Comparison of ENCODE assay signal across 8 cellular contexts in the genomic region with DNA sequence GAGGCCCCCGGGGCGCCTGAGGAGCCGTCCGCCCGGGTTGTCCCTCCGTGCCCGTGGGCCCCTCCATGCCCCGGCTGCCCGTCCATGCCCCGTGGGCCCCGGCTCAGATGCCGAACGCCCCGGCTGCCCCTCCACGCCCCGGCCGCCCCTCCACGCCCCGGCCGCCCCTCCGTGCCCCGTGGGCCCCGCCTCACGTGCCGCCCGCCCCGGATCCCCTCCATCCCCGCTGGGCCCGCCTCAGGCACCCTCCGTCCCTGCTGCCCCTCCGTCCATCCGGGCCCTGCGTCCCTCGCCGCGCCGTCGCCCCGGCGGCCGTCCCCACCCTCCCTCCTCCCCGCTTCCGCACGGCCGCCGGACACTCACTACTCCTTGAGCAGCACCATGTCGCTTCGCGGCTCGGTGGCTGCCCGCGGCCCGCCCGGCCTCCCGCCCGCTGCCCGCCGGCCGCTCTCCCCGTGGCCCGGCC. TPM values are rescaled to one million over a fixed set of nuclear protein-coding genes. Genes with fewer than 3 reads are reported as not detected.
DNase-seq lines count a peak whose midpoint lies in the region; ATAC-seq lines count a peak whose summit lies in the region.

No MANE protein-coding gene starts in this region.

- peaks cover 24% of the 10 kb centered on the region for H3K4me1 Mint-ChIP-seq in activated T-helper 2 cell treated with anti-CD3 and anti-CD28 coated beads, Interferon-gamma antibody, Interleukin-2, Interleukin-4, amounts not matched to agents 10 μg/mL and 5 μg/mL and 100 μg/mL, durations not matched to agents 14 hours and 24 hours and 36 hours (ENCODE audit: low read depth)
- H3K4me1 Mint-ChIP-seq in stimulated activated memory B cell treated with anti-CD40 and anti-IgM and Interleukin-4, amounts not matched to agents 10 μg/mL and 1 μg/mL and 100 μg/mL, for 72 hours, result peaks cover 65% of the 10 kb centered on the region

- peak overlapping the region; percentile 91 to 98 (median 94) for H3K9ac ChIP-seq in BLaER1 treated with 17β-estradiol and CSF1 and Interleukin-3, amounts not matched to agents 10 nM and 100 nM

- H3K27ac Mint-ChIP-seq in activated T-helper 2 cell treated with anti-CD3 and anti-CD28 coated beads, Interferon-gamma antibody, Interleukin-2, Interleukin-4, amounts not matched to agents 10 μg/mL and 5 μg/mL and 100 μg/mL, durations not matched to agents 14 hours and 24 hours and 36 hours, result no peak overlapping the region
- peak overlapping the region; percentile 69 for H3K27ac Mint-ChIP-seq in stimulated activated memory B cell treated with anti-CD40 and anti-IgM and Interleukin-4, amounts not matched to agents 10 μg/mL and 1 μg/mL and 100 μg/mL, for 72 hours

- peaks cover 0 to 32% (median 23%) of the 10 kb centered on the region in 11 experiments; a peak in 17 of 22 replicates for H3K36me3 ChIP-seq in BLaER1 treated with 17β-estradiol and CSF1 and Interleukin-3, amounts not matched to agents 10 nM and 100 nM
- no peaks in the 10 kb centered on the region for H3K36me3 ChIP-seq in iPS DF 6.9 (ENCODE audit: control insufficient read depth, insufficient read depth, low read length)

- intact Hi-C loops in activated T-helper 2 cell treated with anti-CD3 and anti-CD28 coated beads, Interferon-gamma antibody, Interleukin-2, Interleukin-4, amounts not matched to agents 10 μg/mL and 5 μg/mL and 100 μg/mL, durations not matched to agents 14 hours and 24 hours and 36 hours (cut with micrococcal nuclease), result loop anchor here (1.0 kb wide), 2 partner anchors 45 to 46 kb away; a partner anchor contains a TSS

- peaks cover 60 to 79% (median 71%) of the 10 kb centered on the region in 10 experiments for H3K4me1 ChIP-seq in BLaER1 treated with 17β-estradiol and CSF1 and Interleukin-3, amounts not matched to agents 10 nM and 100 nM
- no peaks in the 10 kb centered on the region for H3K4me1 ChIP-seq in iPS DF 6.9 (ENCODE audit: control insufficient read depth, insufficient read depth, low read length)

- H3K9me3 ChIP-seq in BLaER1 treated with 17β-estradiol and CSF1 and Interleukin-3, amounts not matched to agents 10 nM and 100 nM (replicated peaks in 1 of 11), result no peaks in the 10 kb centered on the region
- no peaks in the 10 kb centered on the region for H3K9me3 ChIP-seq in iPS DF 6.9 (ENCODE audit: control insufficient read depth, insufficient read depth, low read length)

- H3K4me3 Mint-ChIP-seq in activated T-helper 2 cell treated with anti-CD3 and anti-CD28 coated beads, Interferon-gamma antibody, Interleukin-2, Interleukin-4, amounts not matched to agents 10 μg/mL and 5 μg/mL and 100 μg/mL, durations not matched to agents 14 hours and 24 hours and 36 hours (ENCODE audit: low read depth), result peak overlapping the region; percentile 79
- H3K4me3 Mint-ChIP-seq in stimulated activated memory B cell treated with anti-CD40 and anti-IgM and Interleukin-4, amounts not matched to agents 10 μg/mL and 1 μg/mL and 100 μg/mL, for 72 hours, result peak overlapping the region; percentile 87

- H3K9me3 Mint-ChIP-seq in activated T-helper 2 cell treated with anti-CD3 and anti-CD28 coated beads, Interferon-gamma antibody, Interleukin-2, Interleukin-4, amounts not matched to agents 10 μg/mL and 5 μg/mL and 100 μg/mL, durations not matched to agents 14 hours and 24 hours and 36 hours, result no peaks in the 10 kb centered on the region
- H3K9me3 Mint-ChIP-seq in stimulated activated memory B cell treated with anti-CD40 and anti-IgM and Interleukin-4, amounts not matched to agents 10 μg/mL and 1 μg/mL and 100 μg/mL, for 72 hours, result no peaks in the 10 kb centered on the region

- H3K4me2 ChIP-seq in BLaER1 treated with 17β-estradiol and CSF1 and Interleukin-3, amounts not matched to agents 10 nM and 100 nM, result peak overlapping the region; percentile 90 to 100 (median 97)

- no CpG with 5 or more reads among the region's 61 CpGs for WGBS in iPS DF 6.9 (ENCODE audit: insufficient coverage, insufficient read length)

- peak; percentile 41 for ATAC-seq in GM19372 (IDR thresholded peaks at IDR 0.05; ENCODE audit: low read depth, unreplicated experiment)
- ATAC-seq in HG03457 (IDR thresholded peaks at IDR 0.05; ENCODE audit: unreplicated experiment), result peak; percentile 14
- peak; percentile 60 for ATAC-seq in stimulated activated memory B cell treated with anti-CD40 and anti-IgM and Interleukin-4, amounts not matched to agents 10 μg/mL and 1 μg/mL and 100 μg/mL, for 72 hours

- H3K27ac ChIP-seq in BLaER1 treated with 17β-estradiol and CSF1 and Interleukin-3, amounts not matched to agents 10 nM and 100 nM, result peak overlapping the region; percentile 81 to 91 (median 88)
- H3K27ac ChIP-seq in iPS DF 6.9 (ENCODE audit: low read length), result no peak overlapping the region

- H3K27me3 Mint-ChIP-seq in activated T-helper 2 cell treated with anti-CD3 and anti-CD28 coated beads, Interferon-gamma antibody, Interleukin-2, Interleukin-4, amounts not matched to agents 10 μg/mL and 5 μg/mL and 100 μg/mL, durations not matched to agents 14 hours and 24 hours and 36 hours (ENCODE audit: low read depth), result no peaks in the 10 kb centered on the region
- H3K27me3 Mint-ChIP-seq in stimulated activated memory B cell treated with anti-CD40 and anti-IgM and Interleukin-4, amounts not matched to agents 10 μg/mL and 1 μg/mL and 100 μg/mL, for 72 hours, result no peaks in the 10 kb centered on the region

- peaks cover 0 to 18% (median 13%) of the 10 kb centered on the region in 11 experiments; a peak in 13 of 22 replicates for H3K27me3 ChIP-seq in BLaER1 treated with 17β-estradiol and CSF1 and Interleukin-3, amounts not matched to agents 10 nM and 100 nM
- no peaks in the 10 kb centered on the region for H3K27me3 ChIP-seq in iPS DF 6.9 (ENCODE audit: control insufficient read depth, insufficient read depth, low read length)

- peak overlapping the region; percentile 76 to 96 (median 88) for H3K4me3 ChIP-seq in BLaER1 treated with 17β-estradiol and CSF1 and Interleukin-3, amounts not matched to agents 10 nM and 100 nM
- peak overlapping the region; percentile 81 for H3K4me3 ChIP-seq in iPS DF 6.9 (ENCODE audit: low read length)

- peaks cover 7% of the 10 kb centered on the region for H3K36me3 Mint-ChIP-seq in activated T-helper 2 cell treated with anti-CD3 and anti-CD28 coated beads, Interferon-gamma antibody, Interleukin-2, Interleukin-4, amounts not matched to agents 10 μg/mL and 5 μg/mL and 100 μg/mL, durations not matched to agents 14 hours and 24 hours and 36 hours (ENCODE audit: low read depth)
- peaks cover 14% of the 10 kb centered on the region for H3K36me3 Mint-ChIP-seq in stimulated activated memory B cell treated with anti-CD40 and anti-IgM and Interleukin-4, amounts not matched to agents 10 μg/mL and 1 μg/mL and 100 μg/mL, for 72 hours

- peak; percentile 17 for DNase-seq in activated T-helper 2 cell treated with anti-CD3 and anti-CD28 coated beads, Interferon-gamma antibody, Interleukin-2, Interleukin-4, amounts not matched to agents 10 μg/mL and 5 μg/mL and 100 μg/mL, durations not matched to agents 14 hours and 24 hours and 36 hours (ENCODE audit: low spot score)
- DNase-seq in iPS DF 6.9 (ENCODE audit: low read depth, low spot score) (no peak), NCI-H526 treated with DMSO at 0.1 percent for 48 hours (lab: John Stamatoyannopoulos, UW) (no peak), mesenteric fat pad (ENCODE audit: low spot score) (no peak)

- H4K20me1 ChIP-seq in BLaER1 treated with 17β-estradiol and CSF1 and Interleukin-3, amounts not matched to agents 10 nM and 100 nM, result peaks cover 32 to 53% (median 48%) of the 10 kb centered on the region in 11 experiments

RNA-seq across cellular contexts. Expression of a gene that starts 0.4 kb away (rescaled TPM):
- total RNA-seq in activated T-helper 2 cell treated with anti-CD3 and anti-CD28 coated beads, Interferon-gamma antibody, Interleukin-2, Interleukin-4, amounts not matched to agents 10 μg/mL and 5 μg/mL and 100 μg/mL, durations not matched to agents 14 hours and 24 hours and 36 hours, result 70.8 and 71.6 TPM in 2 replicates
- total RNA-seq in mesenteric fat pad, result 80.1 TPM

RNA-seq across cellular contexts. Expression of a gene that starts 45.8 kb away (rescaled TPM):
- 26.2 and 31.0 TPM in 2 replicates for total RNA-seq in activated T-helper 2 cell treated with anti-CD3 and anti-CD28 coated beads, Interferon-gamma antibody, Interleukin-2, Interleukin-4, amounts not matched to agents 10 μg/mL and 5 μg/mL and 100 μg/mL, durations not matched to agents 14 hours and 24 hours and 36 hours
- total RNA-seq in mesenteric fat pad, result 77.6 TPM
